22 cellular contexts compared by ENCODE assay signal in genomic region chr4:31946456-31946855, GRCh38.
DNase-seq lines count a peak whose midpoint lies in the region; ATAC-seq, FAIRE-seq and TF ChIP-seq lines count a peak whose summit lies in the region.
"Had no signal": no experiment of that assay in that cellular context is flagged by ENCODE, and none has a peak within 500 bp of the region (broad histone marks: within the 10 kb centered on the region; RNA-seq: fewer than 3 reads in every experiment).

No MANE protein-coding gene starts in this region.

- POLR2A ChIA-PET in K562 (lab: Yijun Ruan, JAX): no interaction called here

- no TSS peak for BruUV-seq in K562 (replicated peaks; lab: Mats Ljungman, UMichigan)

- no peak overlapping the region for H2BK15ac ChIP-seq in neuronal stem cell (ENCODE audit: low read length)

- no peak for TF ChIP-seq POLR2A in K562 (conservative IDR thresholded peaks at IDR 0.05)

- H2BK5ac ChIP-seq in neuronal stem cell (ENCODE audit: low read length): no peak overlapping the region

- H3K23ac ChIP-seq in neuronal stem cell (ENCODE audit: low read depth, low read length, poor library complexity): no peak overlapping the region

- in situ Hi-C loops in K562 (cut with MboI): no loop called here

- H2BK120ac ChIP-seq in neuronal stem cell (ENCODE audit: low read depth, low read length): no peak overlapping the region

- intact Hi-C loops in K562 (cut with micrococcal nuclease): no loop called here
- intact Hi-C loops in aorta (cut with DNase I): no loop called here
- intact Hi-C loops in upper lobe of right lung (cut with DNase I): no loop called here

- no peaks in the 10 kb centered on the region for H3K79me1 ChIP-seq in neuronal stem cell (ENCODE audit: low read depth, low read length)

- CTCF ChIA-PET in K562 (lab: Yijun Ruan, JAX; ENCODE audit: low intra/inter-chr PET ratio): no interaction called here

- TF ChIP-seq EP300 in K562 (IDR thresholded peaks at IDR 0.05; ENCODE audit: low read length): no peak

- TF ChIP-seq CTCF in K562 (IDR thresholded peaks at IDR 0.05 in 2 of 3, conservative IDR thresholded peaks at IDR 0.05 in 1 of 3; ENCODE audit: insufficient read depth in 2 of 3, low read depth in 1 of 3, low read length in 3 of 3): no peak
- TF ChIP-seq CTCF in upper lobe of right lung (IDR thresholded peaks at IDR 0.05): no peak

- no peak for FAIRE-seq in K562 (lab: Jason Lieb, UNC)
- FAIRE-seq: A549, D721Med, G401.6, GM12891, GM19239 had no signal

- no peaks in the 10 kb centered on the region for H3K27me3 ChIP-seq in SJCRH30
- no peaks in the 10 kb centered on the region for H3K27me3 ChIP-seq in K562 (ENCODE audit: control insufficient read depth in 2 of 2, insufficient read depth in 2 of 2, low read length in 2 of 2)
- H3K27me3 ChIP-seq in neuronal stem cell (ENCODE audit: control insufficient read depth in 3 of 3, insufficient read depth in 3 of 3, low read depth in 1 of 3, low read length in 3 of 3): no peaks in the 10 kb centered on the region
- no peaks in the 10 kb centered on the region for H3K27me3 ChIP-seq in aorta (ENCODE audit: control insufficient read depth in 1 of 2, insufficient read depth in 2 of 2, low read length in 1 of 2)
- no peaks in the 10 kb centered on the region for H3K27me3 ChIP-seq in upper lobe of right lung
- H3K27me3 ChIP-seq: BLaER1 treated with 17β-estradiol and CSF1 and Interleukin-3, amounts not matched to agents 10 nM and 100 nM had no signal

- H3K9ac ChIP-seq in K562 (ENCODE audit: insufficient read depth in 1 of 2, low read depth in 2 of 2, low read length in 2 of 2): no peak overlapping the region
- no peak overlapping the region for H3K9ac ChIP-seq in neuronal stem cell (ENCODE audit: low read depth, low read length, poor library complexity)
- H3K9ac ChIP-seq: BLaER1 treated with 17β-estradiol and CSF1 and Interleukin-3, amounts not matched to agents 10 nM and 100 nM had no signal

- no peaks in the 10 kb centered on the region for H3K9me1 ChIP-seq in K562 (ENCODE audit: control insufficient read depth, insufficient read depth, low read length)

- H2AFZ ChIP-seq in K562 (ENCODE audit: low read depth, low read length) (no peak overlapping the region), neuronal stem cell (ENCODE audit: low read length) (no peak overlapping the region)

- H3K4ac ChIP-seq in neuronal stem cell (ENCODE audit: low read length): no peak overlapping the region

- H3K36me3 ChIP-seq in SJCRH30: no peaks in the 10 kb centered on the region
- no peaks in the 10 kb centered on the region for H3K36me3 ChIP-seq in K562 (ENCODE audit: control insufficient read depth, insufficient read depth, low read length)
- H3K36me3 ChIP-seq in neuronal stem cell (replicated peaks in 1 of 2; ENCODE audit: control insufficient read depth in 2 of 2, insufficient read depth in 2 of 2, low read length in 2 of 2): no peaks in the 10 kb centered on the region
- no peaks in the 10 kb centered on the region for H3K36me3 ChIP-seq in aorta (ENCODE audit: control insufficient read depth in 1 of 2, insufficient read depth in 2 of 2, low read length in 1 of 2)
- no peaks in the 10 kb centered on the region for H3K36me3 ChIP-seq in upper lobe of right lung
- H3K36me3 ChIP-seq: BLaER1 treated with 17β-estradiol and CSF1 and Interleukin-3, amounts not matched to agents 10 nM and 100 nM had no signal

- no peak overlapping the region for H4K8ac ChIP-seq in neuronal stem cell (ENCODE audit: low read depth, low read length)

- H3K27ac ChIP-seq in SJCRH30: no peak overlapping the region
- no peak overlapping the region for H3K27ac ChIP-seq in K562 (ENCODE audit: extremely low read depth, low read depth, low read length)
- no peak overlapping the region for H3K27ac ChIP-seq in neuronal stem cell (replicated peaks; ENCODE audit: low read length)
- no peak overlapping the region for H3K27ac ChIP-seq in aorta (ENCODE audit: low read depth in 1 of 2, low read length in 2 of 2)
- no peak overlapping the region for H3K27ac ChIP-seq in upper lobe of right lung
- H3K27ac ChIP-seq: 22Rv1; A549; BLaER1 treated with 17β-estradiol and CSF1 and Interleukin-3, amounts not matched to agents 10 nM and 100 nM; C4-2B had no signal

- peak; percentile 42; the same call in 2 of the 3 replicates for ATAC-seq in K562
- peak; percentile 19 for ATAC-seq in aorta (ENCODE audit: low FRiP score)
- ATAC-seq in upper lobe of right lung: no peak
- ATAC-seq: A549; CD8-positive, alpha-beta T cell had no signal

- no peak overlapping the region for H3K4me3 ChIP-seq in SJCRH30
- H3K4me3 ChIP-seq in K562: no peak overlapping the region
- H3K4me3 ChIP-seq in neuronal stem cell (ENCODE audit: low read length in 2 of 2): no peak overlapping the region
- no peak overlapping the region for H3K4me3 ChIP-seq in aorta (ENCODE audit: low read length in 2 of 2)
- no peak overlapping the region for H3K4me3 ChIP-seq in upper lobe of right lung
- H3K4me3 ChIP-seq: A549; BLaER1 treated with 17β-estradiol and CSF1 and Interleukin-3, amounts not matched to agents 10 nM and 100 nM had no signal

- WGBS in K562 (ENCODE audit: insufficient coverage, low coverage, missing lambda C conversion rate): 5% methylated on average over 3 of the region's 3 CpGs
- no CpG with 5 or more reads among the region's 3 CpGs for WGBS in neuronal stem cell (ENCODE audit: extremely low coverage in 2 of 2, insufficient read length in 2 of 2, insufficient replicate concordance in 1 of 2), 2 donors
- 46 to 65% methylated on average over 2 to 3 of the region's 3 CpGs for WGBS in aorta, 2 donors

- no peaks in the 10 kb centered on the region for H3K9me3 ChIP-seq in SJCRH30 (replicated peaks)
- no peaks in the 10 kb centered on the region for H3K9me3 ChIP-seq in K562 (replicated peaks; ENCODE audit: control insufficient read depth, insufficient read depth, low read depth, low read length)
- peaks cover 0 to 2% of the 10 kb centered on the region in 2 donors for H3K9me3 ChIP-seq in neuronal stem cell (replicated peaks in 1 of 2; ENCODE audit: control insufficient read depth in 2 of 2, insufficient read depth in 1 of 2, low read depth in 1 of 2, low read length in 2 of 2)
- no peaks in the 10 kb centered on the region for H3K9me3 ChIP-seq in aorta (ENCODE audit: control insufficient read depth, low read length)
- H3K9me3 ChIP-seq in upper lobe of right lung: no peaks in the 10 kb centered on the region
- H3K9me3 ChIP-seq: A549; BLaER1 treated with 17β-estradiol and CSF1 and Interleukin-3, amounts not matched to agents 10 nM and 100 nM; Caco-2 had no signal

- no peak for TF ChIP-seq RAD21 in K562 (CRISPR knock-in tag; conservative IDR thresholded peaks at IDR 0.05 in 1 of 2, IDR thresholded peaks at IDR 0.05 in 1 of 2)

- peak overlapping the region; percentile 4 for H3K14ac ChIP-seq in neuronal stem cell (ENCODE audit: low read length)

- H3K79me2 ChIP-seq in K562 (ENCODE audit: control insufficient read depth, insufficient read depth, low read length): no peaks in the 10 kb centered on the region

- no peak overlapping the region for H4K91ac ChIP-seq in neuronal stem cell (ENCODE audit: low read depth, low read length, poor library complexity)

- H2BK12ac ChIP-seq in neuronal stem cell (ENCODE audit: low read length): no peak overlapping the region

- no peaks in the 10 kb centered on the region for H4K20me1 ChIP-seq in K562 (replicated peaks; ENCODE audit: control insufficient read depth, insufficient read depth, low read length)
- H4K20me1 ChIP-seq: BLaER1 treated with 17β-estradiol and CSF1 and Interleukin-3, amounts not matched to agents 10 nM and 100 nM had no signal

- no peak overlapping the region for H2AK5ac ChIP-seq in neuronal stem cell (ENCODE audit: low read depth, low read length)

- no peak overlapping the region for H3K18ac ChIP-seq in neuronal stem cell (ENCODE audit: low read length)

- DNase-seq in SJCRH30 (peak; percentile 40 to 53), K562 (ENCODE audit: extremely low read depth in 1 of 4, low spot score in 3 of 4) (no peak), neuronal stem cell (ENCODE audit: low spot score) (no peak), aorta (no peak), upper lobe of right lung (no peak), hepatic stellate cell (ENCODE audit: low spot score) (no peak)
- DNase-seq in effector CD4-positive, alpha-beta T cell: no peak
- DNase-seq: AML-193; Caco-2; Calu3; CD4-positive, alpha-beta T cell; CD8-positive, alpha-beta T cell; DMS79 treated with DMSO at 0.1 percent for 48 hours; GF-D8 had no signal

- H3K4me2 ChIP-seq in K562 (ENCODE audit: insufficient read depth, low read length) (no peak overlapping the region), neuronal stem cell (ENCODE audit: insufficient read depth, low read length, poor library complexity, severe bottlenecking) (no peak overlapping the region)
- H3K4me2 ChIP-seq: A549; BLaER1 treated with 17β-estradiol and CSF1 and Interleukin-3, amounts not matched to agents 10 nM and 100 nM had no signal

- 0 out of 2 replicates have a peak, but pooled peaks cover 3% of the 10 kb centered on the region for H3K4me1 ChIP-seq in SJCRH30
- H3K4me1 ChIP-seq in K562 (replicated peaks in 1 of 2; ENCODE audit: control insufficient read depth in 2 of 2, insufficient read depth in 2 of 2, low read length in 2 of 2): no peaks in the 10 kb centered on the region
- no peaks in the 10 kb centered on the region for H3K4me1 ChIP-seq in neuronal stem cell (ENCODE audit: control insufficient read depth in 2 of 2, insufficient read depth in 1 of 2, low read depth in 1 of 2, low read length in 2 of 2)
- H3K4me1 ChIP-seq in aorta (ENCODE audit: control insufficient read depth in 1 of 2, insufficient read depth in 2 of 2, low read length in 2 of 2): no peaks in the 10 kb centered on the region
- H3K4me1 ChIP-seq in upper lobe of right lung: no peaks in the 10 kb centered on the region
- H3K4me1 ChIP-seq: A549; BLaER1 treated with 17β-estradiol and CSF1 and Interleukin-3, amounts not matched to agents 10 nM and 100 nM; Caco-2 had no signal

TF ChIP-seq in K562, 482 proteins besides CTCF, POLR2A, EP300 and RAD21:
- TF ChIP-seq SIN3B (IDR thresholded peaks at IDR 0.05; ENCODE audit: low read depth) (no peak), SAFB2 (IDR thresholded peaks at IDR 0.05; ENCODE audit: borderline replicate concordance, low read depth, low read length, severe bottlenecking) (no peak), MITF (IDR thresholded peaks at IDR 0.05) (no peak)

Comparison
In these comparisons a context has a peak if more than half of its experiments do, and no peak if none do; other contexts are left out.
1. DNase-seq: peak in SJCRH30 (2 of 2); none in K562 (0 of 4), neuronal stem cell (single experiment), aorta (0 of 2), upper lobe of right lung (single experiment), hepatic stellate cell (single experiment) and effector CD4-positive, alpha-beta T cell (single experiment).